ENCODE assay signal across 1 cellular context in the genomic region with DNA sequence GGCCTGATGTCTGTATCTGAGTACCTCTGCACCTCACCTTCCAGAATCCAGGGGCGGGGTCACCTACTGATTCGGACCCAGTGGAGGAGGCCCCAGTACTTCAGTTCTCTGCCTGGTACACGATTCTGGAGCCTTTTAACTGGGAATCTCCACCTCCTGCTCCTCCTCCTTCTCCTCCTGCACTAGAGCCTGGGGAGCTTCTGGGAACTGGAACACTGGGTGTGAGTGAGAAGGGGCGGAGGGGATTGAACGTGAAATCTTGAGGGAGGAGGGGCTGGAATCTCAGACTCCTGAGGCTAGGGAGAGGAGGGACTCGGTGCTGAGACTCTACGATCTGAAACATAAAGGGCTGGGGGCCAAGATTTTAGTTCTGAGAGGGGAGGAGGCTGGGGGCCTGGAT.
TF ChIP-seq lines count a peak whose summit lies in the region.

A gene with protein sequence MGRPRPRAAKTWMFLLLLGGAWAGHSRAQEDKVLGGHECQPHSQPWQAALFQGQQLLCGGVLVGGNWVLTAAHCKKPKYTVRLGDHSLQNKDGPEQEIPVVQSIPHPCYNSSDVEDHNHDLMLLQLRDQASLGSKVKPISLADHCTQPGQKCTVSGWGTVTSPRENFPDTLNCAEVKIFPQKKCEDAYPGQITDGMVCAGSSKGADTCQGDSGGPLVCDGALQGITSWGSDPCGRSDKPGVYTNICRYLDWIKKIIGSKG (minus strand): TSS at position 110 of the 400 bp plus-strand sequence. CDS start 437 bp downstream, outside the sequence.

TF ChIP-seq in HCT116, 20 proteins besides CTCF, POLR2A, EP300 and RAD21:
- TF ChIP-seq FOSL1 (IDR thresholded peaks at IDR 0.05; ENCODE audit: low read depth) (no peak), EZH2 (IDR thresholded peaks at IDR 0.05) (no peak), YY1 (IDR thresholded peaks at IDR 0.05; ENCODE audit: extremely low read depth, insufficient replicate concordance, low read depth, low read length) (no peak)
